ENCODE assay signal across 15 cellular contexts in the genomic region with DNA sequence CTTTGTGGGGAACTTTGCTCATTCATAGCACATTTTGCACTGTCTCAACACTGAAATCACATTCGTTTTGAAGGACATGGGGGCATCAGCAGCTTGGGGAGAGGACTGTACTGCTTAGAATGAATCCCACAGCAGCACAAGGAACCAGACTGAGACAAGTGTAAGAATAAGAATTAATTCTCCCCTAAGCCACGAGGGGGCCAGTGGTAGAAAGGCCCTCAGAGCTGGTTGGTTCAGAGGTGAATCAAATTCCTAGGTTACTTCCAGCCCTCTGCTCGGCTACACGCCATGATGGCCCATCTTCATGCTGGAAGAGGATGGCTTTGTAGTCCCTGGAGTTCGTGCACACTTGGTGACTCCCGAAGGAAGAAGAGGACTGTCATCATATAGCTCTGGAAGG. TPM values are rescaled to one million over a fixed set of nuclear protein-coding genes. Genes with fewer than 3 reads are reported as not detected.
A peak's percentile ranks its signal among the peaks of the same experiment; 100 is the strongest.
DNase-seq lines count a peak whose midpoint lies in the region; ATAC-seq and TF ChIP-seq lines count a peak whose summit lies in the region.
"Had no signal": no experiment of that assay in that cellular context is flagged by ENCODE, and none has a peak within 500 bp of the region (broad histone marks: within the 10 kb centered on the region; RNA-seq: fewer than 3 reads in every experiment).

No MANE protein-coding gene starts in this region.

- H3K27ac ChIP-seq in DND-41 (ENCODE audit: low read length), result no peak overlapping the region
- no peak overlapping the region for H3K27ac ChIP-seq in GM23248
- H3K27ac ChIP-seq: esophagus muscularis mucosa, neutrophil, SK-N-MC, stomach had no signal

- H3K27me3 ChIP-seq in DND-41 (ENCODE audit: insufficient read depth, low read length, poor library complexity), result peaks cover 4% of the 10 kb centered on the region
- peaks cover 5% of the 10 kb centered on the region; the same call in 1 of the 2 replicates for H3K27me3 ChIP-seq in GM23248 (replicated peaks; ENCODE audit: insufficient read depth)
- H3K27me3 ChIP-seq: esophagus muscularis mucosa, stomach had no signal

- H2AFZ ChIP-seq in DND-41 (ENCODE audit: low read depth, low read length) (no peak overlapping the region), GM23248 (no peak overlapping the region)

- H4K20me1 ChIP-seq in DND-41 (ENCODE audit: insufficient read depth, low read length) (no peaks in the 10 kb centered on the region; the same call in 1 of the 2 replicates), GM23248 (ENCODE audit: insufficient read depth) (no peaks in the 10 kb centered on the region)

- no peak overlapping the region for H3K4me3 ChIP-seq in DND-41 (ENCODE audit: low read depth in 1 of 2, low read length in 2 of 2)
- no peak overlapping the region for H3K4me3 ChIP-seq in GM23248
- H3K4me3 ChIP-seq: esophagus muscularis mucosa, SK-N-MC, stomach had no signal

- H3K4me2 ChIP-seq in DND-41 (ENCODE audit: insufficient read depth, low read length), result no peak overlapping the region
- H3K4me2 ChIP-seq in GM23248 (ENCODE audit: unreplicated experiment), result no peak overlapping the region

- H3K79me2 ChIP-seq in DND-41 (ENCODE audit: insufficient read depth, low read length) (no peaks in the 10 kb centered on the region), GM23248 (ENCODE audit: insufficient read depth) (no peaks in the 10 kb centered on the region)

- in situ Hi-C loops in GM23248 (cut with MboI) (no loop called here), SK-MEL-5 (cut with HindIII; ENCODE audit: low pct_unique_long_range_greater_than_20kb, low sequenced_read_pairs) (no loop called here), ACHN (cut with HindIII; ENCODE audit: low pct_ligation_motif_present, low pct_unique_long_range_greater_than_20kb, low sequenced_read_pairs) (no loop called here)

- H3F3A ChIP-seq in GM23248 (ENCODE audit: insufficient read depth), result no peaks in the 10 kb centered on the region

- WGBS in GM23248 (ENCODE audit: low coverage in 1 of 2, low lambda C conversion rate in 2 of 2, missing lambda C conversion rate in 2 of 2), 2 experiments, result 23 to 27% methylated on average over 6 of the region's 6 CpGs

- no peaks in the 10 kb centered on the region for H3K9me2 ChIP-seq in GM23248 (ENCODE audit: insufficient read depth)

- no peaks in the 10 kb centered on the region for H3K9me3 ChIP-seq in DND-41 (ENCODE audit: insufficient read depth, low read length, severe bottlenecking)
- H3K9me3 ChIP-seq in GM23248 (ENCODE audit: low read depth), result no peaks in the 10 kb centered on the region
- H3K9me3 ChIP-seq: esophagus muscularis mucosa, neutrophil, stomach had no signal

- no peak for DNase-seq in DND-41
- peak; percentile 22 for DNase-seq in GM23248
- peak; percentile 54 for DNase-seq in SK-MEL-5 (ENCODE audit: low read depth, low spot score)
- DNase-seq in iPS-NIHi7 (ENCODE audit: extremely low spot score), result peak; percentile 43
- no peak for DNase-seq in NK-92 treated with Interleukin-12 subunit alpha and Interleukin-12 subunit beta, amount 100 ng/mL, for 24 hours (lab: John Stamatoyannopoulos, UW)
- DNase-seq in ACHN, result no peak
- DNase-seq: kidney glomerular epithelial cell, NCI-H2081 treated with DMSO at 0.1 percent for 48 hours, stomach had no signal

- H3K9ac ChIP-seq in DND-41 (ENCODE audit: low read depth, low read length) (no peak overlapping the region), GM23248 (no peak overlapping the region)

- H3K4me1 ChIP-seq in DND-41 (ENCODE audit: insufficient read depth, low read length), result no peaks in the 10 kb centered on the region
- no peaks in the 10 kb centered on the region for H3K4me1 ChIP-seq in GM23248 (ENCODE audit: insufficient read depth)
- H3K4me1 ChIP-seq: esophagus muscularis mucosa had no signal

- H3K36me3 ChIP-seq in DND-41 (ENCODE audit: insufficient read depth, low read length) (no peaks in the 10 kb centered on the region), GM23248 (ENCODE audit: low read depth) (no peaks in the 10 kb centered on the region)
- H3K36me3 ChIP-seq: esophagus muscularis mucosa, neutrophil, stomach had no signal

- TF ChIP-seq CTCF in DND-41 (IDR thresholded peaks at IDR 0.05; ENCODE audit: borderline replicate concordance, extremely low read depth, low read length, poor library complexity, severe bottlenecking), result peak; percentile 41

- ATAC-seq in DND-41 (ENCODE audit: insufficient read depth, low read depth) (peak; percentile 64), HG03097 (IDR thresholded peaks at IDR 0.05; ENCODE audit: low FRiP score, unreplicated experiment) (no peak), GM21381 (IDR thresholded peaks at IDR 0.05; ENCODE audit: unreplicated experiment) (no peak)

RNA-seq across cellular contexts. Expression of gene MC5R, which starts 12.0 kb away (rescaled TPM):
- not detected in 2 replicates for total RNA-seq in GM23248 (2014; rRNA removed; shearing (Covaris generic))
- not detected in 2 replicates for polyA plus RNA-seq in GM23248 (2016; fragmentation: Nextera tagmentation; extraction: Ambion mirVana)
- not detected in 2 replicates for total RNA-seq in SK-MEL-5 (2014; rRNA removed; shearing (Covaris generic))
- polyA plus RNA-seq in SK-MEL-5 (2015; cell fraction: cytosol; rRNA removed), result not detected in 2 replicates
- not detected in 2 replicates for polyA plus RNA-seq in SK-MEL-5 (2015; cell fraction: nucleus; rRNA removed)
- total RNA-seq: Daoy, esophagus muscularis mucosa, stomach had no signal
- polyA plus RNA-seq: stomach had no signal

Comparison
In these comparisons a context has a peak if more than half of its experiments do, and no peak if none do; other contexts are left out.
1. DNase-seq: peak in GM23248 (single experiment), SK-MEL-5 (single experiment) and iPS-NIHi7 (single experiment); none in DND-41 (single experiment), NK-92 treated with Interleukin-12 subunit alpha and Interleukin-12 subunit beta, amount 100 ng/mL, for 24 hours (single experiment) and ACHN (single experiment).